ENCODE assay signal across 8 cellular contexts in genomic region chr7:101165958-101166602, GRCh38. TPM values are rescaled to one million over a fixed set of nuclear protein-coding genes. Genes with fewer than 3 reads are reported as not detected.
DNase-seq lines count a peak whose midpoint lies in the region; ATAC-seq and TF ChIP-seq lines count a peak whose summit lies in the region.
"Had no signal": no experiment of that assay in that cellular context is flagged by ENCODE, and none has a peak within 500 bp of the region (broad histone marks: within the 10 kb centered on the region; RNA-seq: fewer than 3 reads in every experiment).

No MANE protein-coding gene starts in this region.

- in situ Hi-C loops in mammary epithelial cell (cut with MboI; ENCODE audit: low sequenced_read_pairs in 2 of 2), result no loop called here

- H3K4me2 ChIP-seq in mammary epithelial cell (ENCODE audit: insufficient read depth, low read depth, low read length), result peak overlapping the region; percentile 76

- H3K4me1 ChIP-seq in mammary epithelial cell (ENCODE audit: insufficient read depth, low read length) (peaks cover 48% of the 10 kb centered on the region), stomach (peaks cover 33 to 66% (median 57%) of the 10 kb centered on the region in 4 donors)

- H3K9ac ChIP-seq in mammary epithelial cell (ENCODE audit: insufficient read depth, low read length), result no peak overlapping the region

- no peaks in the 10 kb centered on the region for H3K79me2 ChIP-seq in mammary epithelial cell (ENCODE audit: insufficient read depth, low read length)

- TF ChIP-seq CTCF in mammary epithelial cell (conservative IDR thresholded peaks at IDR 0.05 in 1 of 2, IDR thresholded peaks at IDR 0.05 in 1 of 2; ENCODE audit: extremely low read depth in 1 of 2, insufficient read depth in 1 of 2, low read depth in 1 of 2, low read length in 2 of 2), result no peak
- no peak for TF ChIP-seq CTCF in stomach (IDR thresholded peaks at IDR 0.05)

- peak overlapping the region in 1 of 2 donors; percentile 74 for H3K27ac Mint-ChIP-seq in natural killer cell treated with Interleukin-12 subunit alpha and Interleukin-12 subunit beta and Interleukin-15 and Interleukin-18, amount 100 ng/mL, for 72 hours

- intact Hi-C loops in mammary epithelial cell (cut with micrococcal nuclease) (loop anchor here (1.0 kb wide), 1 partner anchor 12 kb away; the partner anchor contains the start of gene AP1S1), stomach (cut with DNase I; ENCODE audit: low total_unique reads) (no loop called here)

- H3K9me3 Mint-ChIP-seq in natural killer cell treated with Interleukin-12 subunit alpha and Interleukin-12 subunit beta and Interleukin-15 and Interleukin-18, amount 100 ng/mL, for 72 hours, result no peaks in the 10 kb centered on the region

- H2AFZ ChIP-seq in mammary epithelial cell (ENCODE audit: low read depth, low read length), result peak overlapping the region; percentile 48

- WGBS in mammary epithelial cell (ENCODE audit: low coverage, missing lambda C conversion rate), result 7% methylated on average over 22 of the region's 36 CpGs
- WGBS in stomach, 5 donors, result 1 to 2% (median 2%) methylated on average over 26 to 36 of the region's 36 CpGs

- no peak for TF ChIP-seq POLR2A in stomach (IDR thresholded peaks at IDR 0.05)

- no peaks in the 10 kb centered on the region for H3K36me3 ChIP-seq in mammary epithelial cell (ENCODE audit: insufficient read depth, low read length)
- H3K36me3 ChIP-seq in stomach, result peaks cover 2 to 7% (median 4%) of the 10 kb centered on the region in 4 donors

- dilution Hi-C loops in mammary epithelial cell (cut with HindIII; ENCODE audit: low sequenced_read_pairs), result no loop called here

- no peaks in the 10 kb centered on the region for H3K36me3 Mint-ChIP-seq in natural killer cell treated with Interleukin-12 subunit alpha and Interleukin-12 subunit beta and Interleukin-15 and Interleukin-18, amount 100 ng/mL, for 72 hours

- H3K27ac ChIP-seq in mammary epithelial cell (ENCODE audit: insufficient read depth, low read depth, low read length) (no peak overlapping the region), stomach (no peak overlapping the region)

- H3K27me3 ChIP-seq in mammary epithelial cell (ENCODE audit: insufficient read depth, low read length) (peaks cover 15% of the 10 kb centered on the region), stomach (peaks cover 37 to 100% (median 96%) of the 10 kb centered on the region in 3 donors)

- no peaks in the 10 kb centered on the region for H4K20me1 ChIP-seq in mammary epithelial cell (ENCODE audit: insufficient read depth, low read length)

- H3K27me3 Mint-ChIP-seq in natural killer cell treated with Interleukin-12 subunit alpha and Interleukin-12 subunit beta and Interleukin-15 and Interleukin-18, amount 100 ng/mL, for 72 hours, result peaks cover 45 to 56% of the 10 kb centered on the region in 2 donors

- CTCF ChIA-PET in mammary epithelial cell (lab: Charles Lee; ENCODE audit: low non-redundant PET), result interaction anchor here (0.6 to 0.8 kb wide), 2 partner anchors 22 to 460 kb away, joined by 3 to 16 read pairs; partner anchors contain the start of gene POP7

- peak overlapping the region; percentile 76 for H3K4me3 Mint-ChIP-seq in natural killer cell treated with Interleukin-12 subunit alpha and Interleukin-12 subunit beta and Interleukin-15 and Interleukin-18, amount 100 ng/mL, for 72 hours

- BruUV-seq in mammary epithelial cell (replicated peaks; lab: Mats Ljungman, UMichigan), result no TSS peak

- DNase-seq in COLO668 (lab: John Stamatoyannopoulos, UW; ENCODE audit: unreplicated experiment) (peak; percentile 50), mammary epithelial cell (no peak), NCI-H226 (no peak), stomach (no peak)
- DNase-seq in Jurkat, Clone E6-1 (ENCODE audit: low read depth, low spot score), result no peak
- no peak for DNase-seq in natural killer cell treated with Interleukin-12 subunit alpha and Interleukin-12 subunit beta and Interleukin-15 and Interleukin-18, amount 100 ng/mL, for 72 hours (ENCODE audit: low spot score)
- DNase-seq in activated CD4-positive, CD25-positive, alpha-beta regulatory T cell (lab: John Stamatoyannopoulos, UW), result no peak

- H3K9me3 ChIP-seq in mammary epithelial cell (replicated peaks; ENCODE audit: insufficient read depth, low read length) (no peaks in the 10 kb centered on the region), stomach (no peaks in the 10 kb centered on the region)

- no peak for TF ChIP-seq EP300 in stomach (IDR thresholded peaks at IDR 0.05)

- ATAC-seq in natural killer cell treated with Interleukin-12 subunit alpha and Interleukin-12 subunit beta and Interleukin-15 and Interleukin-18, amount 100 ng/mL, for 72 hours, result no peak

- peaks cover 39 to 43% of the 10 kb centered on the region in 2 donors for H3K4me1 Mint-ChIP-seq in natural killer cell treated with Interleukin-12 subunit alpha and Interleukin-12 subunit beta and Interleukin-15 and Interleukin-18, amount 100 ng/mL, for 72 hours (ENCODE audit: low read depth in 2 of 2)

- H3K4me3 ChIP-seq in Jurkat, Clone E6-1 (ENCODE audit: low read length), result peak overlapping the region; percentile 54
- H3K4me3 ChIP-seq in mammary epithelial cell (replicated peaks in 1 of 3; ENCODE audit: insufficient read depth in 1 of 3, low read depth in 2 of 3, low read length in 3 of 3) (peak overlapping the region; percentile 18 to 28 (median 28)), stomach (peak overlapping the region in 2 of 4 donors; percentile 12 to 32)

RNA-seq across cellular contexts. Expression of gene VGF, which starts 0.7 kb away (rescaled TPM):
- polyA plus RNA-seq in Jurkat, Clone E6-1 (2012; ENCODE audit: insufficient read depth, insufficient read length), result 1.9 TPM
- total RNA-seq in mammary epithelial cell (under 1 TPM in 1 of 2 donors, not detected in 1; 0.54 TPM), stomach (1 to 10 TPM in 1 of 5 donors, under 1 TPM in 1, not detected in 3; 0.55 to 5.8 TPM)
- polyA plus RNA-seq in mammary epithelial cell (0.08 TPM), stomach (under 1 TPM in 2 of 3 donors, not detected in 1; 0.15 to 0.75 TPM)
- polyA minus RNA-seq in mammary epithelial cell, result not detected
- total RNA-seq in natural killer cell treated with Interleukin-12 subunit alpha and Interleukin-12 subunit beta and Interleukin-15 and Interleukin-18, amount 100 ng/mL, for 72 hours, result under 1 TPM in 1 of 2 donors, not detected in 1; 0.31 TPM

RNA-seq across cellular contexts. Expression of gene AP1S1, which starts 11.8 kb away (rescaled TPM):
- polyA plus RNA-seq in Jurkat, Clone E6-1 (2012; ENCODE audit: insufficient read depth, insufficient read length), result 148 TPM
- total RNA-seq in mammary epithelial cell (100 to 1,000 TPM; 102 to 107 TPM), stomach (10 to 100 TPM in 3 of 5 donors, 1 to 10 TPM in 1, not detected in 1; 2.7 to 54.9 (median 17.6) TPM)
- polyA plus RNA-seq in mammary epithelial cell (232 TPM), stomach (10 to 100 TPM; 34.7 to 71.2 (median 62.3) TPM)
- polyA minus RNA-seq in mammary epithelial cell, result 172 TPM
- 10 to 100 TPM; 30.9 to 39.4 TPM for total RNA-seq in natural killer cell treated with Interleukin-12 subunit alpha and Interleukin-12 subunit beta and Interleukin-15 and Interleukin-18, amount 100 ng/mL, for 72 hours

RNA-seq across cellular contexts. Expression of gene NAT16, which starts 14.0 kb away (rescaled TPM):
- polyA plus RNA-seq in Jurkat, Clone E6-1 (2012; ENCODE audit: insufficient read depth, insufficient read length), result not detected
- total RNA-seq in mammary epithelial cell (not detected), stomach (not detected)
- polyA plus RNA-seq in mammary epithelial cell (not detected), stomach (under 1 TPM in 1 of 3 donors, not detected in 2; 0.05 TPM)
- not detected for polyA minus RNA-seq in mammary epithelial cell
- total RNA-seq in natural killer cell treated with Interleukin-12 subunit alpha and Interleukin-12 subunit beta and Interleukin-15 and Interleukin-18, amount 100 ng/mL, for 72 hours, result not detected

RNA-seq across cellular contexts. Expression of gene MOGAT3, which starts 34.8 kb away (rescaled TPM):
- polyA plus RNA-seq in Jurkat, Clone E6-1 (2012; ENCODE audit: insufficient read depth, insufficient read length), result not detected
- total RNA-seq in mammary epithelial cell (not detected), stomach (1 to 10 TPM in 2 of 5 donors, not detected in 3; 1.7 to 2.3 TPM)
- polyA plus RNA-seq in mammary epithelial cell (not detected), stomach (not detected)
- not detected for polyA minus RNA-seq in mammary epithelial cell
- total RNA-seq in natural killer cell treated with Interleukin-12 subunit alpha and Interleukin-12 subunit beta and Interleukin-15 and Interleukin-18, amount 100 ng/mL, for 72 hours, result not detected
- polyA plus RNA-seq: adipose tissue had no signal

RNA-seq across cellular contexts. Expression of gene SERPINE1, which starts 39.2 kb away (rescaled TPM):
- not detected for polyA plus RNA-seq in Jurkat, Clone E6-1 (2012; ENCODE audit: insufficient read depth, insufficient read length)
- total RNA-seq in mammary epithelial cell (100 to 1,000 TPM; 429 to 467 TPM), stomach (10 to 100 TPM in 2 of 5 donors, 1 to 10 TPM in 2, under 1 TPM in 1; 0.58 to 25.0 (median 8.4) TPM)
- polyA plus RNA-seq in mammary epithelial cell (741 TPM), stomach (10 to 100 TPM in 1 of 3 donors, 1 to 10 TPM in 2; 3.2 to 13.6 (median 4.1) TPM)
- polyA minus RNA-seq in mammary epithelial cell, result 543 TPM
- total RNA-seq in natural killer cell treated with Interleukin-12 subunit alpha and Interleukin-12 subunit beta and Interleukin-15 and Interleukin-18, amount 100 ng/mL, for 72 hours, result not detected
